ENCODE assay signal across 9 cellular contexts in genomic region chr10:133429571-133429970, GRCh38. TPM values are rescaled to one million over a fixed set of nuclear protein-coding genes. Genes with fewer than 3 reads are reported as not detected.
"Had no signal": no experiment of that assay in that cellular context is flagged by ENCODE, and none has a peak within 500 bp of the region (broad histone marks: within the 10 kb centered on the region; RNA-seq: fewer than 3 reads in every experiment).

No MANE protein-coding gene starts in this region.

RNA-seq across cellular contexts. Expression of gene SPRN, which starts 5.1 kb away (rescaled TPM):
- total RNA-seq: colonic mucosa, dermis microvascular lymphatic vessel endothelial cell, gastrocnemius medialis, kidney, left colon, left ventricle myocardium inferior, liver, mesenteric fat pad had no signal
- polyA plus RNA-seq: endothelial cell of umbilical vein had no signal
